Comparison of ENCODE assay signal across 8 cellular contexts in genomic region chr10:13371879-13372470, GRCh38. TPM values are rescaled to one million over a fixed set of nuclear protein-coding genes. Genes with fewer than 3 reads are reported as not detected.
DNase-seq lines count a peak whose midpoint lies in the region; ATAC-seq and TF ChIP-seq lines count a peak whose summit lies in the region.

No MANE protein-coding gene starts in this region.

- intact Hi-C loops in activated T-helper 1 cell treated with anti-CD3 and anti-CD28 coated beads, Interleukin-12 subunit alpha, Interleukin-12 subunit beta, Interleukin-2, Interleukin-4 antibody, amounts not matched to agents 30 ng/mL and 10 ng/mL and 1 ng/mL, durations not matched to agents 14 hours and 24 hours and 36 hours (cut with micrococcal nuclease), result loop anchor here (1.0 to 10.0 kb wide), 6 partner anchors 24 to 406 kb away; partner anchors contain the start of genes PRPF18 and SEPHS1
- intact Hi-C loops in uterus (cut with DNase I; ENCODE audit: low total_unique reads), result no loop called here

- H3K4me3 ChIP-seq in fibroblast of villous mesenchyme (ENCODE audit: low read depth, low read length) (no peak overlapping the region), uterus (no peak overlapping the region)

- H3K36me3 ChIP-seq in uterus, result no peaks in the 10 kb centered on the region

- ATAC-seq in GM21447 (IDR thresholded peaks at IDR 0.05; ENCODE audit: unreplicated experiment), result peak; percentile 66

- H3K36me3 Mint-ChIP-seq in activated T-helper 1 cell treated with anti-CD3 and anti-CD28 coated beads, Interleukin-12 subunit alpha, Interleukin-12 subunit beta, Interleukin-2, Interleukin-4 antibody, amounts not matched to agents 30 ng/mL and 10 ng/mL and 1 ng/mL, durations not matched to agents 14 hours and 24 hours and 36 hours (ENCODE audit: low read depth), result no peaks in the 10 kb centered on the region

- no peaks in the 10 kb centered on the region for H3K9me3 Mint-ChIP-seq in activated T-helper 1 cell treated with anti-CD3 and anti-CD28 coated beads, Interleukin-12 subunit alpha, Interleukin-12 subunit beta, Interleukin-2, Interleukin-4 antibody, amounts not matched to agents 30 ng/mL and 10 ng/mL and 1 ng/mL, durations not matched to agents 14 hours and 24 hours and 36 hours

- H3K27me3 ChIP-seq in uterus, result no peaks in the 10 kb centered on the region

- H3K9me3 ChIP-seq in uterus, result no peaks in the 10 kb centered on the region

- DNase-seq in D341Med (ENCODE audit: low spot score), result peak; percentile 90
- peak; percentile 90 for DNase-seq in RKO (ENCODE audit: low spot score)
- peak; percentile 63 for DNase-seq in activated T-helper 1 cell treated with anti-CD3 and anti-CD28 coated beads, Interleukin-12 subunit alpha, Interleukin-12 subunit beta, Interleukin-2, Interleukin-4 antibody, amounts not matched to agents 30 ng/mL and 10 ng/mL and 1 ng/mL, durations not matched to agents 14 hours and 24 hours and 36 hours (ENCODE audit: low spot score)
- DNase-seq in fibroblast of villous mesenchyme (ENCODE audit: low read depth), result peak; percentile 85
- DNase-seq in nucleus accumbens (lab: John Stamatoyannopoulos, UW), result peak in 46 of 56 donors; percentile 2 to 83 (median 44)
- peak; percentile 43 to 60 for DNase-seq in uterus

- H3K27me3 Mint-ChIP-seq in activated T-helper 1 cell treated with anti-CD3 and anti-CD28 coated beads, Interleukin-12 subunit alpha, Interleukin-12 subunit beta, Interleukin-2, Interleukin-4 antibody, amounts not matched to agents 30 ng/mL and 10 ng/mL and 1 ng/mL, durations not matched to agents 14 hours and 24 hours and 36 hours (ENCODE audit: insufficient read depth), result peaks cover 10% of the 10 kb centered on the region

- TF ChIP-seq CTCF in LNCAP (IDR thresholded peaks at IDR 0.05) (peak; percentile 95), fibroblast of villous mesenchyme (IDR thresholded peaks at IDR 0.05; ENCODE audit: insufficient read depth, low read depth, low read length) (peak; percentile 98), uterus (IDR thresholded peaks at IDR 0.05) (peak; percentile 74 to 83 (median 80))

- no peak overlapping the region for H3K4me3 Mint-ChIP-seq in activated T-helper 1 cell treated with anti-CD3 and anti-CD28 coated beads, Interleukin-12 subunit alpha, Interleukin-12 subunit beta, Interleukin-2, Interleukin-4 antibody, amounts not matched to agents 30 ng/mL and 10 ng/mL and 1 ng/mL, durations not matched to agents 14 hours and 24 hours and 36 hours

- H3K4me1 Mint-ChIP-seq in activated T-helper 1 cell treated with anti-CD3 and anti-CD28 coated beads, Interleukin-12 subunit alpha, Interleukin-12 subunit beta, Interleukin-2, Interleukin-4 antibody, amounts not matched to agents 30 ng/mL and 10 ng/mL and 1 ng/mL, durations not matched to agents 14 hours and 24 hours and 36 hours (ENCODE audit: low read depth), result no peaks in the 10 kb centered on the region

- H3K27ac ChIP-seq in uterus, result no peak overlapping the region

- TF ChIP-seq POLR2A in uterus (IDR thresholded peaks at IDR 0.05), result no peak

- H3K4me1 ChIP-seq in uterus, result no peaks in the 10 kb centered on the region

- H3K27ac Mint-ChIP-seq in activated T-helper 1 cell treated with anti-CD3 and anti-CD28 coated beads, Interleukin-12 subunit alpha, Interleukin-12 subunit beta, Interleukin-2, Interleukin-4 antibody, amounts not matched to agents 30 ng/mL and 10 ng/mL and 1 ng/mL, durations not matched to agents 14 hours and 24 hours and 36 hours, result no peak overlapping the region

RNA-seq across cellular contexts. Expression of gene SEPHS1, which starts 23.9 kb away (rescaled TPM):
- total RNA-seq in activated T-helper 1 cell treated with anti-CD3 and anti-CD28 coated beads, Interleukin-12 subunit alpha, Interleukin-12 subunit beta, Interleukin-2, Interleukin-4 antibody, amounts not matched to agents 30 ng/mL and 10 ng/mL and 1 ng/mL, durations not matched to agents 14 hours and 24 hours and 36 hours, result 54.4 and 56.7 TPM in 2 replicates
- total RNA-seq in fibroblast of villous mesenchyme (18.1 and 26.1 TPM in 2 replicates), uterus (100 to 1,000 TPM in 1 of 4 donors, 10 to 100 TPM in 3; 11.2 to 106 (median 34.8) TPM)
